Comparison of ENCODE assay signal across 8 cellular contexts in genomic region chr10:113679463-113680171, GRCh38. TPM values are rescaled to one million over a fixed set of nuclear protein-coding genes. Genes with fewer than 3 reads are reported as not detected.
DNase-seq lines count a peak whose midpoint lies in the region; ATAC-seq and TF ChIP-seq lines count a peak whose summit lies in the region.

TSS of gene CASP7 (plus strand) at chr10:113679912. CDS start at chr10:113697494, 17,582 bp downstream.

- H3K4ac ChIP-seq in H9 (ENCODE audit: low read depth, low read length), result no peak within 1 kb of the TSS

- no peak within 1 kb of the TSS for H2AK5ac ChIP-seq in H9 (ENCODE audit: insufficient read length, low read length)

- no peak within 1 kb of the TSS for H2BK12ac ChIP-seq in H9 (ENCODE audit: insufficient read length, low read depth, low read length)

- H3K27me3 ChIP-seq in H9 (ENCODE audit: insufficient read depth, low read length), result no peaks in the 10 kb centered on the region; the same call in 1 of the 2 replicates
- no peaks in the 10 kb centered on the region for H3K27me3 ChIP-seq in MG63
- no peaks in the 10 kb centered on the region for H3K27me3 ChIP-seq in prostate gland (replicated peaks; ENCODE audit: insufficient read depth)

- H4K20me1 ChIP-seq in H9 (ENCODE audit: control insufficient read depth, insufficient read depth, insufficient read length), result no peaks in the 10 kb centered on the region

- no peak within 1 kb of the TSS for H3T11ph ChIP-seq in H9 (ENCODE audit: low read length)

- WGBS in H9 (ENCODE audit: extremely low coverage, insufficient read length, low lambda C conversion rate), result no CpG with 5 or more reads among the region's 67 CpGs
- WGBS in prostate gland, result under 1% methylated on average over 61 of the region's 67 CpGs

- no peak within 1 kb of the TSS for H2AFZ ChIP-seq in H9 (ENCODE audit: low read length)

- H3K18ac ChIP-seq in H9 (ENCODE audit: insufficient read length, low read depth, low read length), result peak within 1 kb of the TSS; percentile 43

- H3K23ac ChIP-seq in H9 (ENCODE audit: insufficient read length, low read depth, low read length), result no peak within 1 kb of the TSS

- peak; percentile 95 to 97 for ATAC-seq in left cardiac atrium

- H3K27ac ChIP-seq in H9 (ENCODE audit: insufficient read length, low read depth, low read length) (no peak within 1 kb of the TSS), prostate gland (peak within 1 kb of the TSS; percentile 97 to 98)

- H3K56ac ChIP-seq in H9 (ENCODE audit: insufficient read length, low read depth, low read length), result no peak within 1 kb of the TSS

- H4K91ac ChIP-seq in H9 (ENCODE audit: insufficient read length, low read depth, low read length), result no peak within 1 kb of the TSS

- H3K4me1 Mint-ChIP-seq in H9, result peaks cover 9 to 10% of the 10 kb centered on the region in 2 experiments

- H2BK5ac ChIP-seq in H9 (ENCODE audit: insufficient read length, low read length), result no peak within 1 kb of the TSS

- H3K9ac ChIP-seq in H9 (ENCODE audit: extremely low read depth, insufficient read length, low read length), result peak within 1 kb of the TSS; percentile 39

- H2BK20ac ChIP-seq in H9 (ENCODE audit: low read depth, low read length, poor library complexity, severe bottlenecking), result no peak within 1 kb of the TSS

- H3K4me3 Mint-ChIP-seq in H9, result peak within 1 kb of the TSS; percentile 81 to 95

- peaks cover 8% of the 10 kb centered on the region for H3K36me3 ChIP-seq in MG63
- H3K36me3 ChIP-seq in prostate gland, result no peaks in the 10 kb centered on the region

- no peaks in the 10 kb centered on the region; the same call in 1 of the 2 replicates for H3K79me2 ChIP-seq in H9 (ENCODE audit: insufficient read depth, low read length)

- peak within 1 kb of the TSS in 2 of 3 experiments; percentile 35 to 55; a peak in 3 of 7 replicates for H3K27ac Mint-ChIP-seq in H9

- no peaks in the 10 kb centered on the region for H3K9me3 ChIP-seq in H9 (ENCODE audit: control insufficient read depth, low read depth, low read length)
- H3K9me3 ChIP-seq in MG63, result peaks cover 4% of the 10 kb centered on the region
- no peaks in the 10 kb centered on the region for H3K9me3 ChIP-seq in prostate gland

- peaks cover 0 to 9% (median 5%) of the 10 kb centered on the region in 3 experiments; a peak in 2 of 7 replicates for H3K36me3 Mint-ChIP-seq in H9 (ENCODE audit: insufficient read depth in 1 of 3, low read depth in 3 of 3)

- H2BK15ac ChIP-seq in H9 (ENCODE audit: low read depth, low read length), result no peak within 1 kb of the TSS

- H4K5ac ChIP-seq in H9 (ENCODE audit: insufficient read length, low read depth, low read length), result no peak within 1 kb of the TSS

- DNase-seq in H9 (peak; percentile 88), MG63 (peak; percentile 77), amniotic epithelial cell (ENCODE audit: low read depth) (peak; percentile 59), left cardiac atrium (peak; percentile 86), prostate gland (ENCODE audit: low spot score) (peak; percentile 77), ureter (ENCODE audit: low spot score) (peak; percentile 84)

- intact Hi-C loops in T-helper 1 cell treated with Interleukin-12 subunit alpha and Interleukin-12 subunit beta and Interleukin-4 antibody, amounts not matched to agents 30 ng/mL and 1 ng/mL, for 36 hours (cut with micrococcal nuclease), result loop anchor here (1.0 to 5.0 kb wide), 14 partner anchors 10 to 1497 kb away; partner anchors contain the start of genes CCDC186, DCLRE1A, FHIP2A and GPAM
- intact Hi-C loops in left cardiac atrium (cut with DNase I) (no loop called here), prostate gland (cut with DNase I) (no loop called here)

- peaks cover 8% of the 10 kb centered on the region for H3K23me2 ChIP-seq in H9 (ENCODE audit: insufficient read length, low read depth, low read length, poor library complexity, severe bottlenecking)

- H3K9me3 Mint-ChIP-seq in H9, result peaks cover 0 to 7% of the 10 kb centered on the region in 2 experiments; a peak in 3 of 5 replicates

- no peaks in the 10 kb centered on the region for H3K79me1 ChIP-seq in H9 (ENCODE audit: insufficient read depth, low read depth, low read length, poor library complexity, severe bottlenecking)

- TF ChIP-seq CTCF in H9 (conservative IDR thresholded peaks at IDR 0.05), result 0 out of 3 replicates have a peak, but pooled peaks have one; percentile 19
- TF ChIP-seq CTCF in prostate gland (IDR thresholded peaks at IDR 0.05), result peak in 2 of 4 experiments; percentile 21 to 38

- H3K4me1 ChIP-seq in H9 (ENCODE audit: insufficient read depth, low read length) (0 out of 2 replicates have a peak, but pooled peaks cover 5% of the 10 kb centered on the region), prostate gland (replicated peaks) (no peaks in the 10 kb centered on the region)

- peak within 1 kb of the TSS; percentile 78 for H3K4me2 ChIP-seq in H9 (ENCODE audit: insufficient read depth, insufficient read length, low read length)

- H3K14ac ChIP-seq in H9 (ENCODE audit: insufficient read depth, low read length), result peak within 1 kb of the TSS; percentile 53

- H3K4me3 ChIP-seq in MG63 (peak within 1 kb of the TSS; percentile 93), prostate gland (peak within 1 kb of the TSS; percentile 86 to 88)

- TF ChIP-seq POLR2A in GM10847 (IDR thresholded peaks at IDR 0.05; ENCODE audit: extremely low read depth, insufficient read length), result peak; percentile 67
- peak; percentile 80 for TF ChIP-seq POLR2A in prostate gland (IDR thresholded peaks at IDR 0.05)

- H3K27me3 Mint-ChIP-seq in H9 (ENCODE audit: low read depth), result peaks cover 39% of the 10 kb centered on the region

- no peak within 1 kb of the TSS for H2BK120ac ChIP-seq in H9 (ENCODE audit: low read depth, low read length, poor library complexity, severe bottlenecking)

- H4K8ac ChIP-seq in H9 (replicated peaks; ENCODE audit: insufficient read length, low read depth, low read length), result no peak within 1 kb of the TSS

RNA-seq across cellular contexts. Expression of gene CASP7, which starts in this region (rescaled TPM):
- 4.7 and 4.8 TPM in 2 replicates for total RNA-seq in H9 (2021)
- 30.7 and 48.5 TPM in 2 replicates for total RNA-seq in MG63 (2014; rRNA removed; shearing (Covaris generic); ENCODE audit: low replicate concordance)
- 44.9 and 49.1 TPM in 2 replicates for total RNA-seq in T-helper 1 cell treated with Interleukin-12 subunit alpha and Interleukin-12 subunit beta and Interleukin-4 antibody, amounts not matched to agents 30 ng/mL and 1 ng/mL, for 36 hours
- 10 to 100 TPM; 14.3 to 18.3 TPM for total RNA-seq in left cardiac atrium
- total RNA-seq in prostate gland, result 10 to 100 TPM; 23.1 to 27.5 TPM
- 23.5 TPM for total RNA-seq in ureter
